ENCODE assay signal across 20 cellular contexts in genomic region chr16:48395375-48395774, GRCh38.
"Had no signal": no experiment of that assay in that cellular context is flagged by ENCODE, and none has a peak within 500 bp of the region (broad histone marks: within the 10 kb centered on the region; RNA-seq: fewer than 3 reads in every experiment).

No MANE protein-coding gene starts in this region.

- H3K36me3 ChIP-seq: ascending aorta, prostate gland, suprapubic skin had no signal

- DNase-seq: activated CD4-positive, alpha-beta T cell treated with anti-CD3 and anti-CD28 coated beads, Interleukin-2, amount 10 ng/mL, durations not matched to agents 24 days and 14 days; activated CD4-positive, CD25-positive, alpha-beta regulatory T cell; activated CD8-positive, alpha-beta memory T cell treated with anti-CD3 and anti-CD28 coated beads, Interleukin-2, amount 50 U/mL, for 4 hours; activated CD8-positive, alpha-beta T cell treated with anti-CD3 and anti-CD28 coated beads, Interleukin-2, amount 10 ng/mL, durations not matched to agents 7 days and 5 days; activated gamma-delta T cell; activated T-cell treated with anti-CD3 and anti-CD28 coated beads, Interleukin-2, amount 50 U/mL, for 48 hours; effector CD4-positive, alpha-beta T cell; head of caudate nucleus; midbrain; stimulated activated CD4-positive, alpha-beta T cell treated with anti-CD3 and anti-CD28 coated beads, Interleukin-4, amount 100 ng/mL, for 1 hour; stimulated activated naive CD8-positive, alpha-beta T cell treated with anti-CD3 and anti-CD28 coated beads, Interleukin-15, amount 100 ng/mL, for 72 hours; T-cell; T-helper 9 cell had no signal

- H3K4me1 ChIP-seq: ascending aorta, prostate gland had no signal

- H3K9me3 ChIP-seq: ascending aorta, prostate gland, suprapubic skin had no signal

- H3K27ac ChIP-seq: ascending aorta, coronary artery, prostate gland had no signal

- FAIRE-seq: frontal cortex had no signal

- H3K4me2 ChIP-seq: smooth muscle cell had no signal

- H3K4me3 ChIP-seq: ascending aorta, coronary artery, prostate gland, smooth muscle cell, suprapubic skin had no signal

- ATAC-seq: activated CD8-positive, alpha-beta T cell treated with anti-CD3 and anti-CD28 coated beads, Interleukin-2, amount 10 ng/mL, durations not matched to agents 7 days and 5 days; sciatic nerve; stimulated activated naive CD8-positive, alpha-beta T cell treated with anti-CD3 and anti-CD28 coated beads, Interleukin-15, amount 100 ng/mL, for 72 hours; T-cell had no signal

- H3K27me3 ChIP-seq: ascending aorta, suprapubic skin had no signal
